8 cellular contexts compared by ENCODE assay signal in genomic region chr7:77351539-77352004, GRCh38.
DNase-seq lines count a peak whose midpoint lies in the region; ATAC-seq and TF ChIP-seq lines count a peak whose summit lies in the region.

No MANE protein-coding gene starts in this region.

- no peaks in the 10 kb centered on the region for H3K27me3 Mint-ChIP-seq in activated naive CD4-positive, alpha-beta T cell treated with anti-CD3 and anti-CD28 coated beads for 36 hours (ENCODE audit: low read depth)

- peak overlapping the region; percentile 51 for H3K4me3 Mint-ChIP-seq in activated naive CD4-positive, alpha-beta T cell treated with anti-CD3 and anti-CD28 coated beads for 36 hours

- H3K4me1 ChIP-seq in Peyer's patch, result peaks cover 0 to 10% (median 4%) of the 10 kb centered on the region in 4 donors

- no peaks in the 10 kb centered on the region for H3K36me3 Mint-ChIP-seq in activated naive CD4-positive, alpha-beta T cell treated with anti-CD3 and anti-CD28 coated beads for 36 hours (ENCODE audit: low read depth)

- no peaks in the 10 kb centered on the region for H3K27me3 ChIP-seq in Peyer's patch

- intact Hi-C loops in activated naive CD4-positive, alpha-beta T cell treated with anti-CD3 and anti-CD28 coated beads for 36 hours (cut with micrococcal nuclease), result loop anchor here (1.0 to 5.0 kb wide), 5 partner anchors 21 to 406 kb away; partner anchors contain the start of gene PTPN12

- DNase-seq in Peyer's patch (peak in 2 of 3 donors; percentile 80 to 84), pons (ENCODE audit: low spot score) (peak; percentile 34), NCI-H345 treated with DMSO at 0.1 percent for 48 hours (lab: John Stamatoyannopoulos, UW; ENCODE audit: unreplicated experiment) (no peak), OCI-M2 (lab: John Stamatoyannopoulos, UW; ENCODE audit: unreplicated experiment) (no peak), substantia nigra (lab: John Stamatoyannopoulos, UW) (no peak)
- peak; percentile 54 for DNase-seq in activated naive CD4-positive, alpha-beta T cell treated with anti-CD3 and anti-CD28 coated beads for 36 hours

- TF ChIP-seq POLR2A in GM18526 (IDR thresholded peaks at IDR 0.05; ENCODE audit: extremely low read depth, insufficient read length) (peak; percentile 31), Peyer's patch (IDR thresholded peaks at IDR 0.05) (no peak)

- peak overlapping the region; percentile 37 for H3K27ac Mint-ChIP-seq in activated naive CD4-positive, alpha-beta T cell treated with anti-CD3 and anti-CD28 coated beads for 36 hours

- no peaks in the 10 kb centered on the region for H3K36me3 ChIP-seq in Peyer's patch

- H3K9me3 ChIP-seq in Peyer's patch, result no peaks in the 10 kb centered on the region

- CTCF ChIA-PET in activated naive CD4-positive, alpha-beta T cell treated with anti-CD3 and anti-CD28 coated beads for 36 hours (lab: Charles Lee), result interaction anchor here (1.0 to 2.0 kb wide), 3 partner anchors 16 to 68 kb away, joined by 3 to 7 read pairs (median 3); no protein-coding TSS in a partner anchor

- peaks cover 55% of the 10 kb centered on the region for H3K4me1 Mint-ChIP-seq in activated naive CD4-positive, alpha-beta T cell treated with anti-CD3 and anti-CD28 coated beads for 36 hours (ENCODE audit: low read depth)

- ATAC-seq in HG02840 (IDR thresholded peaks at IDR 0.05; ENCODE audit: low FRiP score, unreplicated experiment), result peak; percentile 89

- no peaks in the 10 kb centered on the region for H3K9me3 Mint-ChIP-seq in activated naive CD4-positive, alpha-beta T cell treated with anti-CD3 and anti-CD28 coated beads for 36 hours

- H3K27ac ChIP-seq in Peyer's patch (peak overlapping the region; percentile 9 to 52 (median 36)), substantia nigra (ENCODE audit: low read depth, low read length, poor library complexity, severe bottlenecking) (no peak overlapping the region)

- TF ChIP-seq CTCF in Peyer's patch (IDR thresholded peaks at IDR 0.05), result no peak

- H3K4me3 ChIP-seq in Peyer's patch, result no peak overlapping the region

Comparison
In these comparisons a context has a peak if more than half of its experiments do, and no peak if none do; other contexts are left out.
1. DNase-seq: peak in Peyer's patch (2 of 3), activated naive CD4-positive, alpha-beta T cell treated with anti-CD3 and anti-CD28 coated beads for 36 hours (single experiment) and pons (single experiment); none in NCI-H345 treated with DMSO at 0.1 percent for 48 hours (single experiment), OCI-M2 (single experiment) and substantia nigra (0 of 49).